ENCODE assay signal across 9 cellular contexts in genomic region chr3:15798533-15799245, GRCh38.
DNase-seq lines count a peak whose midpoint lies in the region; ATAC-seq and TF ChIP-seq lines count a peak whose summit lies in the region.
"Had no signal": no experiment of that assay in that cellular context is flagged by ENCODE, and none has a peak within 500 bp of the region (broad histone marks: within the 10 kb centered on the region; RNA-seq: fewer than 3 reads in every experiment).

No MANE protein-coding gene starts in this region.

- H3K36me3 ChIP-seq in SK-N-MC (ENCODE audit: insufficient read depth, low read length) (no peaks in the 10 kb centered on the region), iPS-20b (ENCODE audit: insufficient read depth, low read depth, low read length) (peaks cover 5% of the 10 kb centered on the region; the same call in 1 of the 2 replicates)

- no peak overlapping the region for H3K9ac ChIP-seq in SK-N-MC (ENCODE audit: insufficient read length)
- peak overlapping the region; percentile 60; the same call in 1 of the 2 replicates for H3K9ac ChIP-seq in iPS-20b (ENCODE audit: low read depth, low read length)

- H3K27me3 ChIP-seq in HL-60 (ENCODE audit: insufficient read depth, poor library complexity, severe bottlenecking), result no peaks in the 10 kb centered on the region
- H3K27me3 ChIP-seq in iPS-20b (ENCODE audit: insufficient read depth, low read length), result no peaks in the 10 kb centered on the region

- H3K4me3 ChIP-seq in HL-60 (replicated peaks; ENCODE audit: insufficient read depth, low read length) (no peak overlapping the region), SK-N-MC (no peak overlapping the region; the same call in 1 of the 2 replicates), iPS-20b (ENCODE audit: low read length) (no peak overlapping the region)

- no peak for ATAC-seq in HG03175 (IDR thresholded peaks at IDR 0.05; ENCODE audit: unreplicated experiment)
- ATAC-seq in GM19023 (IDR thresholded peaks at IDR 0.05; ENCODE audit: unreplicated experiment), result no peak

- peaks cover 31% of the 10 kb centered on the region for H3K4me1 ChIP-seq in iPS-20b (ENCODE audit: insufficient read depth, low read length)

- no peak for DNase-seq in HL-60 (ENCODE audit: low read depth in 1 of 2, low spot score in 1 of 2)
- DNase-seq in SK-N-MC (ENCODE audit: low read depth, low spot score), result no peak
- DNase-seq in substantia nigra (lab: John Stamatoyannopoulos, UW), result no peak
- DNase-seq in MV-4-11 (lab: John Stamatoyannopoulos, UW), result no peak
- DNase-seq: activated T-cell treated with anti-CD3 and anti-CD28 coated beads for 4 hours, GOT3 had no signal

- H3K9me3 ChIP-seq in SK-N-MC (ENCODE audit: low read depth, low read length) (no peaks in the 10 kb centered on the region), iPS-20b (ENCODE audit: insufficient read depth, low read depth, low read length) (no peaks in the 10 kb centered on the region)

- H3K27ac ChIP-seq in HL-60 (replicated peaks), result peak overlapping the region; percentile 94
- peak overlapping the region; percentile 92; the same call in 1 of the 2 replicates for H3K27ac ChIP-seq in SK-N-MC
- H3K27ac ChIP-seq in iPS-20b (ENCODE audit: low read length), result no peak overlapping the region
- peak overlapping the region; percentile 92 for H3K27ac ChIP-seq in substantia nigra (ENCODE audit: low read depth, low read length, poor library complexity, severe bottlenecking)

- no peak for TF ChIP-seq CTCF in HL-60 (IDR thresholded peaks at IDR 0.05; ENCODE audit: insufficient read depth, low read length)
